ENCODE assay signal across 9 cellular contexts in genomic region chr12:68001486-68002466, GRCh38. TPM values are rescaled to one million over a fixed set of nuclear protein-coding genes. Genes with fewer than 3 reads are reported as not detected.
DNase-seq lines count a peak whose midpoint lies in the region; ATAC-seq, FAIRE-seq and TF ChIP-seq lines count a peak whose summit lies in the region.
"Had no signal": no experiment of that assay in that cellular context is flagged by ENCODE, and none has a peak within 500 bp of the region (broad histone marks: within the 10 kb centered on the region; RNA-seq: fewer than 3 reads in every experiment).

No MANE protein-coding gene starts in this region.

- BruUV-seq in endothelial cell of umbilical vein (replicated peaks; lab: Mats Ljungman, UMichigan): no TSS peak

- peak; percentile 29 to 37; a peak in 4 of 5 replicates for TF ChIP-seq RAD21 in A549 (conservative IDR thresholded peaks at IDR 0.05 in 1 of 2, IDR thresholded peaks at IDR 0.05 in 1 of 2)

- no peak overlapping the region for H2AFZ ChIP-seq in endothelial cell of umbilical vein (ENCODE audit: low read depth, low read length)

- FAIRE-seq in A549 (lab: Jason Lieb, UNC): no peak
- FAIRE-seq in endothelial cell of umbilical vein (lab: Jason Lieb, UNC): no peak

- H3K27ac ChIP-seq in A549 (no peak overlapping the region), endothelial cell of umbilical vein (ENCODE audit: insufficient read depth, low read depth, low read length) (no peak overlapping the region)

- peak in 1 of 2 experiments; percentile 33 for DNase-seq in A549 (ENCODE audit: low read depth in 1 of 2, low spot score in 1 of 2)
- peak; percentile 42 for DNase-seq in GM03348 (ENCODE audit: low spot score)
- DNase-seq in NCI-H2171 (lab: John Stamatoyannopoulos, UW): peak; percentile 9
- DNase-seq in endothelial cell of umbilical vein (ENCODE audit: low read depth, low spot score): peak; percentile 3
- no peak for DNase-seq in activated T-cell treated with anti-CD3 and anti-CD28 coated beads, Interleukin-2, amount 50 U/mL, for 1 hour

- no peak overlapping the region for H3K27ac Mint-ChIP-seq in activated T-helper 17 cell treated with anti-CD3 and anti-CD28 coated beads, Interleukin-2, amount 50 U/mL, for 72 hours

- POLR2A ChIA-PET in A549 (lab: Yijun Ruan, JAX) (no interaction called here), endothelial cell of umbilical vein (lab: Charles Lee) (no interaction called here)

- H3K36me3 Mint-ChIP-seq in activated T-helper 17 cell treated with anti-CD3 and anti-CD28 coated beads, Interleukin-2, amount 50 U/mL, for 72 hours (ENCODE audit: low read depth): no peaks in the 10 kb centered on the region

- H3K9me3 ChIP-seq in A549 (no peaks in the 10 kb centered on the region), endothelial cell of umbilical vein (replicated peaks; ENCODE audit: control insufficient read depth, insufficient read depth, low read length) (no peaks in the 10 kb centered on the region)

- H3K4me2 ChIP-seq in A549: no peak overlapping the region
- H3K4me2 ChIP-seq in endothelial cell of umbilical vein (ENCODE audit: insufficient read depth, low read length): no peak overlapping the region

- peaks cover 3% of the 10 kb centered on the region for H3K9me3 Mint-ChIP-seq in activated T-helper 17 cell treated with anti-CD3 and anti-CD28 coated beads, Interleukin-2, amount 50 U/mL, for 72 hours

- H3K27me3 Mint-ChIP-seq in activated T-helper 17 cell treated with anti-CD3 and anti-CD28 coated beads, Interleukin-2, amount 50 U/mL, for 72 hours: no peaks in the 10 kb centered on the region

- TF ChIP-seq CTCF in A549 (IDR thresholded peaks at IDR 0.05) (peak; percentile 45), endothelial cell of umbilical vein (IDR thresholded peaks at IDR 0.05; ENCODE audit: extremely low read depth in 1 of 2, insufficient read depth in 1 of 2, low read depth in 1 of 2, low read length in 2 of 2) (no peak)

- no peaks in the 10 kb centered on the region for H3K79me2 ChIP-seq in endothelial cell of umbilical vein (ENCODE audit: control insufficient read depth, insufficient read depth, low read length)

- ATAC-seq in A549: peak; percentile 51 to 56; a peak in 3 of 6 replicates
- no peak for ATAC-seq in activated T-helper 17 cell treated with anti-CD3 and anti-CD28 coated beads, Interleukin-2, amount 50 U/mL, for 72 hours (replicated peaks)
- ATAC-seq in GM18873 (IDR thresholded peaks at IDR 0.05; ENCODE audit: low FRiP score, unreplicated experiment): no peak
- no peak for ATAC-seq in GM19455 (IDR thresholded peaks at IDR 0.05; ENCODE audit: unreplicated experiment)

- no peak overlapping the region for H3K9ac ChIP-seq in endothelial cell of umbilical vein (replicated peaks; ENCODE audit: extremely low read depth, insufficient read depth, low read length)

- 40% methylated on average over 11 of the region's 11 CpGs for whole genome bisulfite sequencing in A549 (ENCODE audit: missing lambda C conversion rate)

- peaks cover 4% of the 10 kb centered on the region for H3K4me1 Mint-ChIP-seq in activated T-helper 17 cell treated with anti-CD3 and anti-CD28 coated beads, Interleukin-2, amount 50 U/mL, for 72 hours

- no peaks in the 10 kb centered on the region for H3K27me3 ChIP-seq in endothelial cell of umbilical vein (ENCODE audit: control insufficient read depth in 2 of 2, insufficient read depth in 2 of 2, low read length in 2 of 2)

- dilution Hi-C loops in endothelial cell of umbilical vein (cut with MboI; ENCODE audit: extremely low pct_ligation_motif_present, low sequenced_read_pairs): no loop called here

- no peaks in the 10 kb centered on the region for H3K36me3 ChIP-seq in endothelial cell of umbilical vein (ENCODE audit: control insufficient read depth in 2 of 2, extremely low read depth in 1 of 2, insufficient read depth in 2 of 2, low read length in 2 of 2)

- intact Hi-C loops in endothelial cell of umbilical vein (cut with micrococcal nuclease): no loop called here

- no peaks in the 10 kb centered on the region for H3K4me1 ChIP-seq in A549
- H3K4me1 ChIP-seq in endothelial cell of umbilical vein (ENCODE audit: control insufficient read depth, extremely low read depth, insufficient read depth, low read length): no peaks in the 10 kb centered on the region

- TF ChIP-seq EP300 in A549 (IDR thresholded peaks at IDR 0.05): no peak

- H3K9me1 ChIP-seq in endothelial cell of umbilical vein (replicated peaks; ENCODE audit: control insufficient read depth, extremely low read depth, insufficient read depth, low read length): no peaks in the 10 kb centered on the region

- H4K20me1 ChIP-seq in endothelial cell of umbilical vein (replicated peaks; ENCODE audit: control insufficient read depth, extremely low read depth, insufficient read depth, low read length): no peaks in the 10 kb centered on the region

- no peak overlapping the region for H3K4me3 Mint-ChIP-seq in activated T-helper 17 cell treated with anti-CD3 and anti-CD28 coated beads, Interleukin-2, amount 50 U/mL, for 72 hours

- CTCF ChIA-PET in A549 (lab: Yijun Ruan, JAX): interaction anchor here (0.7 to 2.1 kb wide), 5 partner anchors 10 to 190 kb away, joined by 3 to 4 read pairs (median 3); no protein-coding TSS in a partner anchor
- CTCF ChIA-PET in endothelial cell of umbilical vein (lab: Charles Lee): interaction anchor here (0.8 to 1.1 kb wide), 2 partner anchors 38 to 646 kb away, joined by 3 to 4 read pairs; no protein-coding TSS in a partner anchor

- H3K4me3 ChIP-seq in A549 (no peak overlapping the region), endothelial cell of umbilical vein (replicated peaks in 1 of 3; ENCODE audit: insufficient read depth in 1 of 3, low read depth in 1 of 3, low read length in 3 of 3) (no peak overlapping the region)

- TF ChIP-seq POLR2A in A549 (IDR thresholded peaks at IDR 0.05; ENCODE audit: low read length): no peak
- TF ChIP-seq POLR2A in endothelial cell of umbilical vein (IDR thresholded peaks at IDR 0.05; ENCODE audit: low read depth, low read length): no peak

TF ChIP-seq in A549, 52 proteins besides CTCF, POLR2A, EP300 and RAD21:
- no peak for TF ChIP-seq HMGXB4 (CRISPR knock-in tag; IDR thresholded peaks at IDR 0.05; ENCODE audit: borderline replicate concordance)
- TF ChIP-seq SMC3 (IDR thresholded peaks at IDR 0.05): peak; percentile 30; the same call in 1 of the 3 replicates
- no peak for TF ChIP-seq NPAS2 (CRISPR knock-in tag; IDR thresholded peaks at IDR 0.05; ENCODE audit: borderline replicate concordance)
- no peak for TF ChIP-seq ZC3H11A (IDR thresholded peaks at IDR 0.05)

TF ChIP-seq in endothelial cell of umbilical vein, 7 proteins besides CTCF, POLR2A, EP300 and RAD21:
- TF ChIP-seq EZH2 (IDR thresholded peaks at IDR 0.05; ENCODE audit: borderline replicate concordance, low read depth, low read length, severe bottlenecking) (no peak), JUN (IDR thresholded peaks at IDR 0.05; ENCODE audit: borderline replicate concordance, insufficient read depth, insufficient read length, low read depth) (no peak), FOS (IDR thresholded peaks at IDR 0.05; ENCODE audit: borderline replicate concordance, insufficient read depth, low read length) (no peak), POLR2AphosphoS5 (IDR thresholded peaks at IDR 0.05; ENCODE audit: insufficient read depth, low read depth, low read length) (no peak), MYC (IDR thresholded peaks at IDR 0.05; ENCODE audit: low read depth, low read length) (no peak), GATA2 (IDR thresholded peaks at IDR 0.05; ENCODE audit: insufficient read depth, insufficient read length, low read depth, low read length) (no peak)
- TF ChIP-seq, protein P1, sequence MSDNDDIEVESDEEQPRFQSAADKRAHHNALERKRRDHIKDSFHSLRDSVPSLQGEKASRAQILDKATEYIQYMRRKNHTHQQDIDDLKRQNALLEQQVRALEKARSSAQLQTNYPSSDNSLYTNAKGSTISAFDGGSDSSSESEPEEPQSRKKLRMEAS (IDR thresholded peaks at IDR 0.05; ENCODE audit: insufficient read depth, insufficient read length): no peak

RNA-seq across cellular contexts. Expression of gene IFNG-AS1, which starts 12.5 kb away (rescaled TPM):
- polyA plus RNA-seq in A549 (2011; rRNA removed) (not detected in 2 replicates), A549 (2017; fragmentation: RNase III; extraction: RNeasy Plus Mini Kit Qiagen cat#74134 plus additional on column Dnase treatment) (not detected in 3 replicates), endothelial cell of umbilical vein (not detected in 2 replicates)
- polyA plus RNA-seq in A549 (2012; cell fraction: cytosol; rRNA removed): not detected in 2 replicates
- polyA plus RNA-seq in A549 (2012; cell fraction: nucleus; rRNA removed): not detected in 2 replicates
- not detected in 2 replicates for polyA minus RNA-seq in A549 (2011; rRNA and poly(A)+ RNA removed)
- total RNA-seq in endothelial cell of umbilical vein: not detected in 2 replicates
- not detected in 2 replicates for polyA plus RNA-seq in endothelial cell of umbilical vein (2011; cell fraction: cytosol; rRNA removed)
- polyA plus RNA-seq in endothelial cell of umbilical vein (2011; cell fraction: nucleus; rRNA removed): not detected in 2 replicates
- polyA plus RNA-seq in endothelial cell of umbilical vein (2012): not detected in 2 replicates
- polyA minus RNA-seq in endothelial cell of umbilical vein: not detected in 2 replicates
- not detected for polyA minus RNA-seq in endothelial cell of umbilical vein (2011; cell fraction: cytosol; rRNA and poly(A)+ RNA removed)
- not detected in 2 replicates for polyA minus RNA-seq in endothelial cell of umbilical vein (2011; cell fraction: nucleus; rRNA and poly(A)+ RNA removed)
- not detected for total RNA-seq in activated T-helper 17 cell treated with anti-CD3 and anti-CD28 coated beads, Interleukin-2, amount 50 U/mL, for 72 hours
- total RNA-seq: kidney epithelial cell had no signal

Comparison
In these comparisons a context has a peak if more than half of its experiments do, and no peak if none do; other contexts are left out.
1. ATAC-seq: peak in A549 (2 of 2); none in activated T-helper 17 cell treated with anti-CD3 and anti-CD28 coated beads, Interleukin-2, amount 50 U/mL, for 72 hours (single experiment), GM18873 (single experiment) and GM19455 (single experiment).